ENCODE assay signal across 7 cellular contexts in the genomic region with DNA sequence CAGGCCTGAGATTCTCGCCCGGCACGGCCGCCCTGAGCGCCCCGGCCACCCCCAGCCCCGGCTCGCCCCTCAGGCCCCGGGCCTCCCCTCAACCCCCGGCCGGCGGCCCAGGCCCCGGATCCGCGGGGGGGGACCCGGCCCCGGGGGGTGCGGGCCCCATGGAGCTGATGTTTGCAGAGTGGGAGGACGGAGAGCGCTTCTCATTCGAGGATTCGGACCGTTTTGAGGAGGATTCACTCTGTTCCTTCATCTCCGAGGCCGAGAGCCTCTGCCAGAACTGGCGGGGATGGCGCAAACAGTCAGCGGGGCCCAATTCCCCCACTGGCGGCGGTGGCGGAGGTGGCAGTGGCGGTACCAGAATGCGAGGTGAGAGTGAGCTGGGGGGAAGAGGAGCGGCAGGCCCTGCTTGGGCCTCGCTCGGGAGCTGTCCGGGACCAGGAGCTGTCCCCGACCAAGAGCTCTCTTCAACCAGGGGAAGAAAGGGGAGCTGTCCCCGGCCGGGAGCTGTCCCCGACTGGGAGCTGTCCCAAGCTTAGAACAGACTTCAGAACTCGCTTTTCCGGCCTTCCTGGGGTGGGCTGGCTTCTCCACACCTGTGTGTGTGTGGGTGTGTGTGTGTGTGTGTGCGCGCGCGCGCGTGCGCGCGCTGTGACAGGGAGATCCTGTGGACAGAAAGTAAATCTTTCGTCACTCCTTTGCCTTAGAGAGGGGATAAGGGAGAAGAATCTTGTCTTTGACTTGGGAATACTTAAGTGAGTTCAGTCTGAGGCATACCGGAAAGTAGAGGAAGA. TPM values are rescaled to one million over a fixed set of nuclear protein-coding genes. Genes with fewer than 3 reads are reported as not detected.
DNase-seq lines count a peak whose midpoint lies in the region; ATAC-seq, FAIRE-seq and TF ChIP-seq lines count a peak whose summit lies in the region.

No MANE protein-coding gene starts in this region.

- peaks cover 2 to 40% (median 22%) of the 10 kb centered on the region in 6 donors for H3K36me3 ChIP-seq in spleen

- peak overlapping the region; percentile 57 for H3K27ac ChIP-seq in angular gyrus (ENCODE audit: low read depth, low read length)
- peak overlapping the region; percentile 72 to 98 (median 94) for H3K27ac ChIP-seq in spleen

- FAIRE-seq in RCC 7860 (lab: Jason Lieb, UNC): no peak

- no peaks in the 10 kb centered on the region for H3K27me3 ChIP-seq in spleen (replicated peaks in 1 of 7)

- no peak for TF ChIP-seq CTCF in spleen (IDR thresholded peaks at IDR 0.05 in 8 of 11, conservative IDR thresholded peaks at IDR 0.05 in 3 of 11)

- intact Hi-C loops in spleen (cut with DNase I; ENCODE audit: low total_unique reads): no loop called here

- peak overlapping the region; percentile 91 for H3K4me3 ChIP-seq in iPS-11a (ENCODE audit: low read depth, low read length)
- H3K4me3 ChIP-seq in spleen: peak overlapping the region; percentile 67 to 98 (median 92)

- H3K9me3 ChIP-seq in spleen: no peaks in the 10 kb centered on the region

- WGBS in spleen, 5 donors: 0 to 2% (median 1%) methylated on average over 31 to 54 of the region's 54 CpGs

- peak; percentile 16 for ATAC-seq in GM18519 (IDR thresholded peaks at IDR 0.05; ENCODE audit: low FRiP score, unreplicated experiment)
- peak; percentile 32 for ATAC-seq in HG02885 (IDR thresholded peaks at IDR 0.05; ENCODE audit: poor library complexity, unreplicated experiment)

- TF ChIP-seq POLR2A in spleen (IDR thresholded peaks at IDR 0.05): no peak

- DNase-seq in RCC 7860 (ENCODE audit: low spot score) (peak; percentile 13), spleen (peak; percentile 88), HPDE6-E6E7 (ENCODE audit: extremely low spot score) (no peak)

- H3K4me1 ChIP-seq in spleen: peaks cover 38 to 75% (median 66%) of the 10 kb centered on the region in 6 donors

RNA-seq across cellular contexts. Expression of gene ZSWIM8, which starts 0.5 kb away (rescaled TPM):
- total RNA-seq in spleen: 100 to 1,000 TPM in 6 of 7 donors, 10 to 100 TPM in 1; 97.0 to 141 (median 129) TPM
- polyA plus RNA-seq in spleen: 100 to 1,000 TPM in 2 of 3 donors, 10 to 100 TPM in 1; 51.5 to 109 (median 101) TPM

RNA-seq across cellular contexts. Expression of gene CHCHD1, which starts 4.1 kb away (rescaled TPM):
- 10 to 100 TPM; 14.6 to 31.6 (median 18.3) TPM for total RNA-seq in spleen
- 10 to 100 TPM; 57.9 to 75.9 (median 73.1) TPM for polyA plus RNA-seq in spleen

RNA-seq across cellular contexts. Expression of gene NDST2, which starts 25.5 kb away (rescaled TPM):
- total RNA-seq in spleen: 100 to 1,000 TPM in 5 of 7 donors, 10 to 100 TPM in 2; 84.6 to 159 (median 117) TPM
- 10 to 100 TPM; 10.9 to 21.7 (median 12.3) TPM for polyA plus RNA-seq in spleen

RNA-seq across cellular contexts. Expression of gene SEC24C, which starts 41.7 kb away (rescaled TPM):
- 10 to 100 TPM; 61.1 to 75.6 (median 71.6) TPM for total RNA-seq in spleen
- polyA plus RNA-seq in spleen: 10 to 100 TPM; 20.4 to 42.3 (median 28.6) TPM
